ENCODE assay signal across 33 cellular contexts in the genomic region with DNA sequence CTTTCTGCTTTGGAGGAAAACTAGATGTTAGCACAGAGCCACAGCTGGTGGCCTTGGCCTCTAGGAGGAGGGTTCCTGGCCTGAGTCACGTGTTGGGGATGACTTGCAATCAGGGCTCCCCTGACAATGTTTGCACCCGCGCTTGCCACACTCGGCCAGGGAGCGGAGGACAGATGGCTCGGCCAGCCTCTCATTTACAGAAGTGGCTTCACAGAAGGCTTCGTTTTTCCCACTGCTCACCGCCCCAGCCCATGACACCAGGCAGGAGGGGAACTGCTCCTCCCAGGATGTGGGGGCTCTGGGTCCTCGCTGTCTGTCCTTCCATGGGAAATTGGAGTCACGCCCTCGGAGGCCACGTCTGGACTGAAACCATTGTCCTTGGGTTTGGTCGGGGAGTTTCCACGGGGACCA.
DNase-seq lines count a peak whose midpoint lies in the region; ATAC-seq and TF ChIP-seq lines count a peak whose summit lies in the region.
"Had no signal": no experiment of that assay in that cellular context is flagged by ENCODE, and none has a peak within 500 bp of the region (broad histone marks: within the 10 kb centered on the region; RNA-seq: fewer than 3 reads in every experiment).

No MANE protein-coding gene starts in this region.

- no peak for ATAC-seq in HG03460 (IDR thresholded peaks at IDR 0.05; ENCODE audit: unreplicated experiment)
- ATAC-seq: activated T-helper 17 cell treated with anti-CD3 and anti-CD28 coated beads, Interleukin-2, amount 50 U/mL, for 72 hours; GM12878; heart right ventricle had no signal

- peaks cover 44% of the 10 kb centered on the region for H3K9me3 Mint-ChIP-seq in nephron progenitor cell
- H3K9me3 Mint-ChIP-seq: activated T-helper 17 cell treated with anti-CD3 and anti-CD28 coated beads, Interleukin-2, amount 50 U/mL, for 72 hours had no signal

- peak overlapping the region; percentile 45 for H3K4me3 Mint-ChIP-seq in nephron progenitor cell
- H3K4me3 Mint-ChIP-seq: activated CD4-positive, alpha-beta memory T cell treated with anti-CD3 and anti-CD28 coated beads, Interleukin-2, amount 10 ng/mL, durations not matched to agents 7 days and 5 days; activated naive CD4-positive, alpha-beta T cell treated with anti-CD3 and anti-CD28 coated beads, Interleukin-2, amount 10 ng/mL, durations not matched to agents 7 days and 5 days; activated T-helper 17 cell treated with anti-CD3 and anti-CD28 coated beads, Interleukin-2, amount 50 U/mL, for 72 hours; CD4-positive, alpha-beta memory T cell; neural progenitor cell; stimulated activated naive CD8-positive, alpha-beta T cell treated with anti-CD3 and anti-CD28 coated beads, Interleukin-15, Interleukin-2, amounts not matched to agents 100 ng/mL and 50 ng/mL, for 24 hours had no signal

- no peak overlapping the region for H3K27ac ChIP-seq in coronary artery
- H3K27ac ChIP-seq: brain microvascular endothelial cell, dorsolateral prefrontal cortex, heart right ventricle, KMS-11, neural progenitor cell, parathyroid adenoma, PC-9, right atrium auricular region, SK-N-MC, testis, uterus had no signal

- no peak overlapping the region for H3K27ac Mint-ChIP-seq in nephron progenitor cell
- H3K27ac Mint-ChIP-seq: activated CD4-positive, alpha-beta memory T cell treated with anti-CD3 and anti-CD28 coated beads, Interleukin-2, amount 10 ng/mL, durations not matched to agents 7 days and 5 days; activated naive CD4-positive, alpha-beta T cell treated with anti-CD3 and anti-CD28 coated beads, Interleukin-2, amount 10 ng/mL, durations not matched to agents 7 days and 5 days; activated T-helper 17 cell treated with anti-CD3 and anti-CD28 coated beads, Interleukin-2, amount 50 U/mL, for 72 hours; CD4-positive, alpha-beta memory T cell; neural progenitor cell; stimulated activated naive CD8-positive, alpha-beta T cell treated with anti-CD3 and anti-CD28 coated beads, Interleukin-15, Interleukin-2, amounts not matched to agents 100 ng/mL and 50 ng/mL, for 24 hours had no signal

- H3K36me3 Mint-ChIP-seq in nephron progenitor cell (ENCODE audit: low read depth): no peaks in the 10 kb centered on the region
- H3K36me3 Mint-ChIP-seq: activated naive CD4-positive, alpha-beta T cell treated with anti-CD3 and anti-CD28 coated beads, Interleukin-2, amount 10 ng/mL, durations not matched to agents 7 days and 5 days; neural progenitor cell had no signal

- no peak for TF ChIP-seq CTCF in nephron progenitor cell (IDR thresholded peaks at IDR 0.05)
- no peak for TF ChIP-seq CTCF in coronary artery (IDR thresholded peaks at IDR 0.05)

- H3K27me3 Mint-ChIP-seq in nephron progenitor cell (ENCODE audit: low read depth, poor library complexity): peaks cover 12% of the 10 kb centered on the region
- H3K27me3 Mint-ChIP-seq: stimulated activated naive CD8-positive, alpha-beta T cell treated with anti-CD3 and anti-CD28 coated beads, Interleukin-15, Interleukin-2, amounts not matched to agents 100 ng/mL and 50 ng/mL, for 24 hours had no signal

- H3K4me3 ChIP-seq in coronary artery: no peak overlapping the region
- H3K4me3 ChIP-seq: dorsolateral prefrontal cortex, GM12878, heart right ventricle, MG63, neural progenitor cell, PC-9, right atrium auricular region, SK-N-MC, testis, uterus had no signal

- H3K4me1 Mint-ChIP-seq in nephron progenitor cell: peaks cover 16% of the 10 kb centered on the region
- H3K4me1 Mint-ChIP-seq: activated naive CD4-positive, alpha-beta T cell treated with anti-CD3 and anti-CD28 coated beads, Interleukin-2, amount 10 ng/mL, durations not matched to agents 7 days and 5 days; activated T-helper 17 cell treated with anti-CD3 and anti-CD28 coated beads, Interleukin-2, amount 50 U/mL, for 72 hours; CD4-positive, alpha-beta memory T cell had no signal

- peak; percentile 25 for DNase-seq in activated CD8-positive, alpha-beta memory T cell treated with anti-CD3 and anti-CD28 coated beads, Interleukin-2, amount 50 U/mL, for 48 hours
- no peak for DNase-seq in activated CD8-positive, alpha-beta memory T cell treated with anti-CD3 and anti-CD28 coated beads for 24 hours
- DNase-seq in NCI-H69 (lab: John Stamatoyannopoulos, UW) (peak; percentile 54), nephron progenitor cell (no peak), coronary artery (ENCODE audit: low spot score) (no peak), NCI-H1436 (lab: John Stamatoyannopoulos, UW) (no peak), dedifferentiated amniotic fluid mesenchymal stem cell (ENCODE audit: extremely low spot score) (no peak)
- DNase-seq: activated CD4-positive, alpha-beta memory T cell treated with anti-CD3 and anti-CD28 coated beads, Interleukin-2, amount 10 ng/mL, durations not matched to agents 7 days and 5 days; activated CD4-positive, alpha-beta T cell treated with anti-CD3 and anti-CD28 coated beads for 1 hour; activated naive CD4-positive, alpha-beta T cell treated with anti-CD3 and anti-CD28 coated beads, Interleukin-2, amount 10 ng/mL, durations not matched to agents 7 days and 5 days; brain microvascular endothelial cell; CD4-positive, alpha-beta memory T cell; cerebellar nuclear complex; dorsolateral prefrontal cortex; foreskin melanocyte; H7; heart right ventricle; kidney glomerular epithelial cell; MG63; NCI-H1417 treated with DMSO at 0.1 percent for 48 hours; PC-9; stimulated activated CD4-positive, alpha-beta T cell treated with anti-CD3 and anti-CD28 coated beads, Interleukin-2, amount 100 ng/mL, for 24 hours; testis; uterus had no signal

Comparison
In these comparisons a context has a peak if more than half of its experiments do, and no peak if none do; other contexts are left out.
1. DNase-seq: peak in activated CD8-positive, alpha-beta memory T cell treated with anti-CD3 and anti-CD28 coated beads, Interleukin-2, amount 50 U/mL, for 48 hours (single experiment) and NCI-H69 (single experiment); none in activated CD8-positive, alpha-beta memory T cell treated with anti-CD3 and anti-CD28 coated beads for 24 hours (single experiment), nephron progenitor cell (single experiment), coronary artery (single experiment), NCI-H1436 (single experiment) and dedifferentiated amniotic fluid mesenchymal stem cell (single experiment).